Comparison of ENCODE assay signal across 22 cellular contexts in genomic region chr1:47761201-47761930, GRCh38.
"Had no signal": no experiment of that assay in that cellular context is flagged by ENCODE, and none has a peak within 500 bp of the region (broad histone marks: within the 10 kb centered on the region; RNA-seq: fewer than 3 reads in every experiment).

No MANE protein-coding gene starts in this region.

- H3K27ac Mint-ChIP-seq: naive B cell had no signal

- H3K4me3 Mint-ChIP-seq: naive B cell, nephron had no signal

- H3K9me3 Mint-ChIP-seq: naive B cell, nephron had no signal

- H3K9me3 ChIP-seq: esophagus squamous epithelium, gastroesophageal sphincter, pancreas, prostate gland, right lobe of liver, stomach, thoracic aorta had no signal

- H3K4me1 ChIP-seq: pancreas, prostate gland, right lobe of liver, stomach had no signal

- H3K27me3 ChIP-seq: esophagus squamous epithelium, gastroesophageal sphincter, pancreas, right lobe of liver had no signal

- ATAC-seq: gastroesophageal sphincter, left ventricle myocardium superior, pancreas, right lobe of liver had no signal

- H3K36me3 ChIP-seq: esophagus squamous epithelium, pancreas, prostate gland, right lobe of liver, stomach, thoracic aorta had no signal

- H3K4me3 ChIP-seq: esophagus squamous epithelium, gastroesophageal sphincter, lung, pancreas, prostate gland, right lobe of liver, skin epidermis, stomach, thoracic aorta had no signal

- H3K27ac ChIP-seq: esophagus squamous epithelium, gastroesophageal sphincter, pancreas, prostate gland, right lobe of liver, skin epidermis, stomach had no signal

- H3K4me1 Mint-ChIP-seq: naive B cell had no signal

- DNase-seq: dermis blood vessel endothelial cell; esophagus squamous epithelium; foreskin fibroblast; glutamatergic neuron; islet precursor cell; left ventricle myocardium superior; mesenchymal stem cell; naive B cell; occipital lobe; stimulated activated CD4-positive, alpha-beta T cell treated with anti-CD3 and anti-CD28 coated beads, Interleukin-12 subunit alpha, Interleukin-12 subunit beta, amount 100 ng/mL, for 4 hours; stimulated activated naive CD4-positive, alpha-beta T cell; stomach; substantia nigra; trophoblast cell had no signal

- H3K36me3 Mint-ChIP-seq: naive B cell had no signal
